26 cellular contexts compared by ENCODE assay signal in genomic region chr3:81295906-81296305, GRCh38.
DNase-seq lines count a peak whose midpoint lies in the region; ATAC-seq and TF ChIP-seq lines count a peak whose summit lies in the region.
"Had no signal": no experiment of that assay in that cellular context is flagged by ENCODE, and none has a peak within 500 bp of the region (broad histone marks: within the 10 kb centered on the region; RNA-seq: fewer than 3 reads in every experiment).

No MANE protein-coding gene starts in this region.

- H3K4ac ChIP-seq in mesenchymal stem cell (ENCODE audit: low read depth in 1 of 2, low read length in 2 of 2): no peak overlapping the region

- no peak overlapping the region for H3K14ac ChIP-seq in mesenchymal stem cell (ENCODE audit: low read length in 2 of 2)

- H3K9ac ChIP-seq in Loucy (ENCODE audit: low read depth, low read length, poor library complexity, severe bottlenecking) (no peak overlapping the region), mesenchymal stem cell (ENCODE audit: low read length) (peak overlapping the region; percentile 11)

- peaks cover 19% of the 10 kb centered on the region for H3K4me1 Mint-ChIP-seq in type B pancreatic cell (ENCODE audit: unreplicated experiment)
- no peaks in the 10 kb centered on the region for H3K4me1 Mint-ChIP-seq in effector memory CD8-positive, alpha-beta T cell (ENCODE audit: low read depth in 2 of 2)
- H3K4me1 Mint-ChIP-seq: CD4-positive, alpha-beta memory T cell had no signal

- H3K9me3 ChIP-seq in Loucy (ENCODE audit: insufficient read depth, low read depth, low read length): no peaks in the 10 kb centered on the region
- H3K9me3 ChIP-seq in mesenchymal stem cell (ENCODE audit: control insufficient read depth, low read length): no peaks in the 10 kb centered on the region
- H3K9me3 ChIP-seq in Peyer's patch: no peaks in the 10 kb centered on the region
- H3K9me3 ChIP-seq: SJSA1 had no signal

- no peak overlapping the region for H4K8ac ChIP-seq in mesenchymal stem cell (ENCODE audit: low read length)

- no peak overlapping the region for H2BK5ac ChIP-seq in mesenchymal stem cell (ENCODE audit: low read depth, low read length, poor library complexity, severe bottlenecking)

- ATAC-seq in effector memory CD8-positive, alpha-beta T cell (replicated peaks): no peak
- ATAC-seq: K562 had no signal

- no peak overlapping the region for H2BK15ac ChIP-seq in mesenchymal stem cell (ENCODE audit: low read depth, poor library complexity, severe bottlenecking)

- no peaks in the 10 kb centered on the region for H3K36me3 Mint-ChIP-seq in type B pancreatic cell
- H3K36me3 Mint-ChIP-seq in effector memory CD8-positive, alpha-beta T cell (ENCODE audit: insufficient read depth): no peaks in the 10 kb centered on the region
- H3K36me3 Mint-ChIP-seq: CD4-positive, alpha-beta memory T cell had no signal

- H4K91ac ChIP-seq in mesenchymal stem cell (ENCODE audit: low read length): no peak overlapping the region

- H3K36me3 ChIP-seq in Loucy (ENCODE audit: insufficient read depth, low read length) (no peaks in the 10 kb centered on the region), mesenchymal stem cell (ENCODE audit: control insufficient read depth in 1 of 2, insufficient read depth in 2 of 2, low read depth in 1 of 2, low read length in 2 of 2) (no peaks in the 10 kb centered on the region), Peyer's patch (no peaks in the 10 kb centered on the region)
- H3K36me3 ChIP-seq: SJSA1 had no signal

- H3K27me3 ChIP-seq in Loucy (ENCODE audit: insufficient read depth, low read length, poor library complexity, severe bottlenecking) (no peaks in the 10 kb centered on the region), mesenchymal stem cell (ENCODE audit: control insufficient read depth in 1 of 2, insufficient read depth in 1 of 2, low read length in 2 of 2) (no peaks in the 10 kb centered on the region), Peyer's patch (no peaks in the 10 kb centered on the region)
- H3K27me3 ChIP-seq: SJSA1 had no signal

- H2BK120ac ChIP-seq in mesenchymal stem cell (ENCODE audit: low read depth, low read length): no peak overlapping the region

- H3K27ac ChIP-seq in caudate nucleus (ENCODE audit: low read depth, low read length) (no peak overlapping the region), mesenchymal stem cell (ENCODE audit: low read length, poor library complexity, severe bottlenecking) (no peak overlapping the region), Peyer's patch (no peak overlapping the region)
- H3K27ac ChIP-seq: PC-9, SJSA1 had no signal

- no peaks in the 10 kb centered on the region for H3K79me1 ChIP-seq in mesenchymal stem cell (replicated peaks; ENCODE audit: low read length, poor library complexity, severe bottlenecking)

- H3K4me1 ChIP-seq in Loucy (ENCODE audit: insufficient read depth, low read length, poor library complexity, severe bottlenecking): no peaks in the 10 kb centered on the region
- H3K4me1 ChIP-seq in mesenchymal stem cell (ENCODE audit: control insufficient read depth, insufficient read depth, low read depth, low read length): no peaks in the 10 kb centered on the region
- no peaks in the 10 kb centered on the region for H3K4me1 ChIP-seq in Peyer's patch
- H3K4me1 ChIP-seq: SJSA1 had no signal

- TF ChIP-seq CTCF in Loucy (conservative IDR thresholded peaks at IDR 0.05; ENCODE audit: low read length) (no peak), type B pancreatic cell (conservative IDR thresholded peaks at IDR 0.05) (no peak), Peyer's patch (IDR thresholded peaks at IDR 0.05) (no peak)

- H3K27ac Mint-ChIP-seq in type B pancreatic cell: peak overlapping the region; percentile 1
- no peak overlapping the region for H3K27ac Mint-ChIP-seq in effector memory CD8-positive, alpha-beta T cell
- H3K27ac Mint-ChIP-seq: CD4-positive, alpha-beta memory T cell had no signal

- H3K9me2 ChIP-seq in Loucy (replicated peaks; ENCODE audit: low read depth, low read length): no peaks in the 10 kb centered on the region

- no peak overlapping the region for H3K4me3 Mint-ChIP-seq in type B pancreatic cell
- no peak overlapping the region for H3K4me3 Mint-ChIP-seq in effector memory CD8-positive, alpha-beta T cell
- H3K4me3 Mint-ChIP-seq: CD4-positive, alpha-beta memory T cell had no signal

- no peak overlapping the region for H2AK5ac ChIP-seq in mesenchymal stem cell (ENCODE audit: low read length, severe bottlenecking)

- no peak overlapping the region for H3K18ac ChIP-seq in mesenchymal stem cell (ENCODE audit: low read depth in 1 of 2, low read length in 2 of 2)

- H3F3A ChIP-seq in Loucy (ENCODE audit: low read depth): no peaks in the 10 kb centered on the region

- no peaks in the 10 kb centered on the region for H3K27me3 Mint-ChIP-seq in type B pancreatic cell
- no peaks in the 10 kb centered on the region for H3K27me3 Mint-ChIP-seq in effector memory CD8-positive, alpha-beta T cell
- H3K27me3 Mint-ChIP-seq: CD4-positive, alpha-beta memory T cell had no signal

- no peaks in the 10 kb centered on the region for H3K79me2 ChIP-seq in Loucy (ENCODE audit: insufficient read depth, low read length)

- no peak overlapping the region for H2BK12ac ChIP-seq in mesenchymal stem cell (ENCODE audit: low read length in 2 of 2)

- DNase-seq in caudate nucleus (lab: John Stamatoyannopoulos, UW) (peak in 42 of 61 donors; percentile 4 to 87 (median 36)), mesenchymal stem cell (no peak), type B pancreatic cell (ENCODE audit: extremely low spot score, unreplicated experiment) (no peak), EL (no peak), Peyer's patch (no peak)
- no peak for DNase-seq in effector memory CD8-positive, alpha-beta T cell
- DNase-seq: AML-193; C1 segment of cervical spinal cord; CD4-positive, alpha-beta memory T cell; DMS 273 treated with DMSO at 0.1 percent for 48 hours; DMS79; GF-D8; GOT3; HCEC 1CT; Kasumi-1; MV-4-11; NCI-H1105 treated with DMSO at 0.1 percent for 48 hours; NCI-H2029; NCI-H446 treated with DMSO at 0.1 percent for 48 hours; NCI-H526; PC-9; Right ventricle myocardium superior; RPMI8226 had no signal

- no peaks in the 10 kb centered on the region for H3K9me3 Mint-ChIP-seq in type B pancreatic cell
- H3K9me3 Mint-ChIP-seq in effector memory CD8-positive, alpha-beta T cell: peaks cover 11 to 17% of the 10 kb centered on the region in 2 donors

- no peak overlapping the region for H3K23ac ChIP-seq in mesenchymal stem cell (ENCODE audit: low read length in 2 of 2)

- TF ChIP-seq POLR2A in Peyer's patch (IDR thresholded peaks at IDR 0.05): no peak

- H3K4me2 ChIP-seq in Loucy (ENCODE audit: low read depth, low read length, poor library complexity, severe bottlenecking) (no peak overlapping the region), mesenchymal stem cell (ENCODE audit: low read length, poor library complexity, severe bottlenecking) (no peak overlapping the region)
- H3K4me2 ChIP-seq: PC-9 had no signal

- H3K4me3 ChIP-seq in Loucy (ENCODE audit: low read length, poor library complexity, severe bottlenecking): no peak overlapping the region
- peak overlapping the region in 1 of 2 experiments; percentile 30 for H3K4me3 ChIP-seq in mesenchymal stem cell (ENCODE audit: insufficient read depth in 1 of 2, low read depth in 1 of 2, low read length in 2 of 2)
- no peak overlapping the region for H3K4me3 ChIP-seq in Peyer's patch
- H3K4me3 ChIP-seq: K562, PC-9, SJSA1 had no signal

- 90% methylated on average over 1 of the region's 1 CpG for WGBS in mesenchymal stem cell

- H2AFZ ChIP-seq in Loucy (ENCODE audit: low read length): peak overlapping the region; percentile 26; the same call in 1 of the 2 replicates
- no peak overlapping the region for H2AFZ ChIP-seq in mesenchymal stem cell (ENCODE audit: low read depth, low read length)
- H2AFZ ChIP-seq: PC-9 had no signal

- H4K20me1 ChIP-seq in Loucy (ENCODE audit: insufficient read depth, low read length, poor library complexity, severe bottlenecking): no peaks in the 10 kb centered on the region

Comparison
In these comparisons a context has a peak if more than half of its experiments do, and no peak if none do; other contexts are left out.
1. DNase-seq: peak in caudate nucleus (42 of 61); none in mesenchymal stem cell (single experiment), type B pancreatic cell (single experiment), EL (single experiment), effector memory CD8-positive, alpha-beta T cell (0 of 3) and Peyer's patch (0 of 3).